In the genomic region with DNA sequence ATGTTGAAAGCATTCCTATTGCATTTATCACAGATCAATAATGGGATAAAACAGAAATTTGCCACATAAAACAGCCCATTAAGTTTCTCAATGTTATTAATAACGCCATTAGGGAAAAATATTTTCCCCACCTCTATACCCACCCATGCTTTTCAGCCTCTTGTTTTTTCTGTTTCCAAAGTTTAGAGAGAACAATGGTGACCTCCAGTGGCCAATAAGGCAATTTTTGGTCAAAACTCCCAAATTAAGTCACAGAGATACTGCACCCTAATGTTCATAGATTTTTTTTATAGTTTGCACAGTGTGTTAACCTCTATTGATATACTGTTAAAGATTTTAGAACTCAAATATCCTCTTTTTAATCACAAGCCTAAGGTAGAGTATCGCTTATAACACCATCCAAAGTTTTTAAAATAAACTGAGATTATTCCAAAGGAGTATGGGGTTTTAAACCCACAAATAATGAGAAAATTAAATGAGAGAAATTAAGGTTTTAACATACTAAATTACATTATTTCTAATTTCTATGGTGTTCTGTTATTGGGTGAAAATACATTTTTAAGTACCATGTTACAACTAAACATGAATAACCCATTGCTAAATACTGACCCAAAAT, we compare ENCODE assay signal across 8 cellular contexts.
A peak's percentile ranks its signal among the peaks of the same experiment; 100 is the strongest.
DNase-seq lines count a peak whose midpoint lies in the region; ATAC-seq and TF ChIP-seq lines count a peak whose summit lies in the region.

No MANE protein-coding gene starts in this region.

- intact Hi-C loops in prostate gland (cut with DNase I): no loop called here

- TF ChIP-seq POLR2A in prostate gland (IDR thresholded peaks at IDR 0.05): no peak

- ATAC-seq in HG03432 (IDR thresholded peaks at IDR 0.05; ENCODE audit: unreplicated experiment): peak; percentile 53

- DNase-seq in DMS114 treated with DMSO at 0.1 percent for 48 hours (lab: John Stamatoyannopoulos, UW; ENCODE audit: unreplicated experiment) (peak; percentile 44), astrocyte of the hippocampus (ENCODE audit: low read depth, low spot score) (peak; percentile 35), myocyte (ENCODE audit: low read depth) (peak; percentile 53), prostate gland (ENCODE audit: low spot score) (no peak), epidermal melanocyte (ENCODE audit: insufficient read length, low spot score) (no peak), foreskin melanocyte (no peak)
- DNase-seq in activated CD4-positive, alpha-beta T cell treated with anti-CD3 and anti-CD28 coated beads for 4 hours: no peak

- H3K36me3 ChIP-seq in prostate gland: no peaks in the 10 kb centered on the region

- H3K9me3 ChIP-seq in prostate gland: no peaks in the 10 kb centered on the region

- H3K27ac ChIP-seq in prostate gland: no peak overlapping the region

- no peak overlapping the region for H3K4me3 ChIP-seq in prostate gland

- H3K27me3 ChIP-seq in prostate gland (replicated peaks; ENCODE audit: insufficient read depth): no peaks in the 10 kb centered on the region

- 63% methylated on average over 2 of the region's 2 CpGs for WGBS in prostate gland

- peak in 1 of 4 experiments; percentile 28 for TF ChIP-seq CTCF in prostate gland (IDR thresholded peaks at IDR 0.05)

- no peaks in the 10 kb centered on the region for H3K4me1 ChIP-seq in prostate gland (replicated peaks)

Comparison
In these comparisons a context has a peak if more than half of its experiments do, and no peak if none do; other contexts are left out.
1. DNase-seq: peak in DMS114 treated with DMSO at 0.1 percent for 48 hours (single experiment), astrocyte of the hippocampus (single experiment) and myocyte (single experiment); none in prostate gland (single experiment), activated CD4-positive, alpha-beta T cell treated with anti-CD3 and anti-CD28 coated beads for 4 hours (0 of 2), epidermal melanocyte (single experiment) and foreskin melanocyte (single experiment).